Comparison of ENCODE assay signal across 1 cellular context in the genomic region with DNA sequence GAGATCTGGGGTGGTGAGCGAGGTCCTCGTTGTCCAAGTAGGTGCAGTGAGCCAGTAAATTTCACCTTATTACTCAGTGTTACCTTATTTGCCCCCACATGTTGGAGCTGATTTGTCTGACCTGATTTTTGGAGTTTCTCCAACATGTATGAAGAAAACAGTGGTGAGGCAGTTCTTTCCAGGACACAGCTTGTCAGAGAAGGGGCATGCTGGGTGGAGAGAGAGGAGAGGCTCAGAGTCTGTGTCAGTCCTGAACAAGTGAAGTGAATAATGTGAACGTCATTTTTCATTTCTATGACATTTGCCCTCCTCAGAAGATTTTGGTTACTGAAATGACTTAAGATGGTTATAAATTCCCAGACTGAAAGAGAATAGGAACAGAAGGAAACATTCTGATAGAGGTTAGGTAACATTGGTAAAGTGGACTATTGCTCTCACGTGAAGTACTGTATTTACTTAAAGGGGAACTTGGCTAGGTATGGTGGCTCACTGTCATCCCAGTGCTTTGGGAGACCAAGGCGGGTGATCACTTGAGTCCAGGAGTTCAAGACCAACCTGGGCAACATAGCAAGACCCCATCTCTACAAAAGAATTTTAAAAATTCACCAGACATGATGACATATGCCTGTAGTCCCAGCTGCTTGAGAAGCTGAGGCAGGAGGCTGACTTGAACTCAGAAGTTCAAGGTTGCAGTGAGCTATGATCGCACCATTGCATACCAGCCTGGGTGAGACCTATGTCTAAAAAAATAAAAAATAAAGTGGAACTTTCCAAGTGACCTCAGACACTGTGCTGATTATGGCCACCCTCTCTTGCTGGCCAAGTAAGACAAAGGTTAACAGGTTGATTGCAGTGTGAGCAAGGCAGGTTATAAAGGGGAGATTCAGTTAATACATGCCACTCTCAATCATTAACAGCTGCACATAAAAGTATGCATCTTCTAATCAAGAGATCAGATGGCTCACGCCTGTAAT.
TF ChIP-seq lines count a peak whose summit lies in the region.

No MANE protein-coding gene starts in this region.

TF ChIP-seq in H1, 55 proteins besides CTCF, POLR2A, EP300 and RAD21:
- no peak for TF ChIP-seq ASH2L (IDR thresholded peaks at IDR 0.05; ENCODE audit: low read length)
- TF ChIP-seq SIX5 (IDR thresholded peaks at IDR 0.05; ENCODE audit: low read depth, low read length) = no peak
- no peak for TF ChIP-seq POLR2AphosphoS5 (IDR thresholded peaks at IDR 0.05; ENCODE audit: low read depth, low read length)
- no peak for TF ChIP-seq TAF1 (IDR thresholded peaks at IDR 0.05; ENCODE audit: low read depth, low read length)
- no peak for TF ChIP-seq TAF7 (optimal IDR thresholded peaks at IDR 0.05; ENCODE audit: borderline replicate concordance, low read depth, low read length)
- TF ChIP-seq HDAC2 (IDR thresholded peaks at IDR 0.05; ENCODE audit: borderline replicate concordance in 1 of 2, low read depth in 2 of 2, low read length in 2 of 2) = no peak
- TF ChIP-seq KDM5A (IDR thresholded peaks at IDR 0.05; ENCODE audit: low read length) = no peak
- no peak for TF ChIP-seq TEAD4 (IDR thresholded peaks at IDR 0.05; ENCODE audit: low read depth, low read length)
- TF ChIP-seq BCL11A (IDR thresholded peaks at IDR 0.05; ENCODE audit: low read depth in 2 of 2, low read length in 2 of 2) = no peak
- TF ChIP-seq, protein P1, sequence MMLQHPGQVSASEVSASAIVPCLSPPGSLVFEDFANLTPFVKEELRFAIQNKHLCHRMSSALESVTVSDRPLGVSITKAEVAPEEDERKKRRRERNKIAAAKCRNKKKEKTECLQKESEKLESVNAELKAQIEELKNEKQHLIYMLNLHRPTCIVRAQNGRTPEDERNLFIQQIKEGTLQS (IDR thresholded peaks at IDR 0.05; ENCODE audit: insufficient read depth, low read depth, low read length) = no peak
- TF ChIP-seq, protein P2, sequence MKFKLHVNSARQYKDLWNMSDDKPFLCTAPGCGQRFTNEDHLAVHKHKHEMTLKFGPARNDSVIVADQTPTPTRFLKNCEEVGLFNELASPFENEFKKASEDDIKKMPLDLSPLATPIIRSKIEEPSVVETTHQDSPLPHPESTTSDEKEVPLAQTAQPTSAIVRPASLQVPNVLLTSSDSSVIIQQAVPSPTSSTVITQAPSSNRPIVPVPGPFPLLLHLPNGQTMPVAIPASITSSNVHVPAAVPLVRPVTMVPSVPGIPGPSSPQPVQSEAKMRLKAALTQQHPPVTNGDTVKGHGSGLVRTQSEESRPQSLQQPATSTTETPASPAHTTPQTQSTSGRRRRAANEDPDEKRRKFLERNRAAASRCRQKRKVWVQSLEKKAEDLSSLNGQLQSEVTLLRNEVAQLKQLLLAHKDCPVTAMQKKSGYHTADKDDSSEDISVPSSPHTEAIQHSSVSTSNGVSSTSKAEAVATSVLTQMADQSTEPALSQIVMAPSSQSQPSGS (IDR thresholded peaks at IDR 0.05; ENCODE audit: low read length) = no peak
- no peak for TF ChIP-seq JUN (IDR thresholded peaks at IDR 0.05; ENCODE audit: low read depth, low read length)
